In genomic region chr9:124285903-124286291, GRCh38 we compare ENCODE assay signal across 8 cellular contexts. TPM values are rescaled to one million over a fixed set of nuclear protein-coding genes. Genes with fewer than 3 reads are reported as not detected.
DNase-seq lines count a peak whose midpoint lies in the region; ATAC-seq and TF ChIP-seq lines count a peak whose summit lies in the region.

No MANE protein-coding gene starts in this region.

- no peaks in the 10 kb centered on the region for H3K9me3 ChIP-seq in DOHH2 (ENCODE audit: control insufficient read depth, insufficient read depth, low read length)

- peaks cover 33% of the 10 kb centered on the region for H3K4me1 Mint-ChIP-seq in activated naive CD8-positive, alpha-beta T cell treated with anti-CD3 and anti-CD28 coated beads for 36 hours

- H3K27ac Mint-ChIP-seq in activated naive CD8-positive, alpha-beta T cell treated with anti-CD3 and anti-CD28 coated beads for 36 hours, result peak overlapping the region; percentile 99

- ATAC-seq in GM21723 (IDR thresholded peaks at IDR 0.05; ENCODE audit: unreplicated experiment), result peak; percentile 42

- no peak for TF ChIP-seq CTCF in DOHH2 (IDR thresholded peaks at IDR 0.05; ENCODE audit: low read depth, low read length, poor library complexity, severe bottlenecking)

- no peaks in the 10 kb centered on the region for H3K9me3 Mint-ChIP-seq in activated naive CD8-positive, alpha-beta T cell treated with anti-CD3 and anti-CD28 coated beads for 36 hours

- peak overlapping the region; percentile 44 for H3K4me2 ChIP-seq in DOHH2 (ENCODE audit: low read length)

- H3K79me2 ChIP-seq in DOHH2 (ENCODE audit: control insufficient read depth, low read length), result peaks cover 2% of the 10 kb centered on the region; the same call in 1 of the 2 replicates

- no peak overlapping the region for H3K4me3 ChIP-seq in DOHH2 (ENCODE audit: low read length)

- peaks cover 49% of the 10 kb centered on the region for H3K4me1 ChIP-seq in DOHH2 (ENCODE audit: control insufficient read depth, low read length)

- H3K4me3 Mint-ChIP-seq in activated naive CD8-positive, alpha-beta T cell treated with anti-CD3 and anti-CD28 coated beads for 36 hours, result peak overlapping the region; percentile 76

- no peaks in the 10 kb centered on the region for H3K27me3 Mint-ChIP-seq in activated naive CD8-positive, alpha-beta T cell treated with anti-CD3 and anti-CD28 coated beads for 36 hours

- H3F3A ChIP-seq in DOHH2 (ENCODE audit: control insufficient read depth, insufficient read depth), result no peaks in the 10 kb centered on the region

- H3K36me3 ChIP-seq in DOHH2 (ENCODE audit: control insufficient read depth, low read length), result no peaks in the 10 kb centered on the region

- 0 out of 2 replicates have a peak, but pooled peaks cover 4% of the 10 kb centered on the region for H4K20me1 ChIP-seq in DOHH2 (ENCODE audit: control insufficient read depth, insufficient read depth, low read depth, low read length)

- no peaks in the 10 kb centered on the region for H3K9me2 ChIP-seq in DOHH2 (replicated peaks; ENCODE audit: control insufficient read depth, low read length)

- H3K27me3 ChIP-seq in DOHH2 (ENCODE audit: control insufficient read depth, low read length), result peaks cover 5% of the 10 kb centered on the region; the same call in 1 of the 2 replicates

- no peaks in the 10 kb centered on the region for H3K36me3 Mint-ChIP-seq in activated naive CD8-positive, alpha-beta T cell treated with anti-CD3 and anti-CD28 coated beads for 36 hours

- DNase-seq in NOMO-1 (lab: John Stamatoyannopoulos, UW; ENCODE audit: unreplicated experiment in 2 of 2), result peak; percentile 62 to 67
- peak; percentile 61 for DNase-seq in activated naive CD8-positive, alpha-beta T cell treated with anti-CD3 and anti-CD28 coated beads for 36 hours
- peak; percentile 86 for DNase-seq in kidney tubule cell (ENCODE audit: low spot score)
- peak; percentile 62 for DNase-seq in stimulated activated CD4-positive, alpha-beta T cell treated with anti-CD3 and anti-CD28 coated beads, Interleukin-4, amount 100 ng/mL, for 24 hours
- no peak for DNase-seq in effector CD8-positive, alpha-beta T cell (lab: John Stamatoyannopoulos, UW)
- DNase-seq in NCI-H1105 (lab: John Stamatoyannopoulos, UW), result no peak

- H3K27ac ChIP-seq in DOHH2 (ENCODE audit: low read depth, low read length), result no peak overlapping the region

RNA-seq across cellular contexts. Expression of gene NEK6, which starts 28.1 kb away (rescaled TPM):
- total RNA-seq in activated naive CD8-positive, alpha-beta T cell treated with anti-CD3 and anti-CD28 coated beads for 36 hours, result 10 to 100 TPM; 18.8 to 19.4 TPM

Comparison
In these comparisons a context has a peak if more than half of its experiments do, and no peak if none do; other contexts are left out.
1. DNase-seq: peak in NOMO-1 (2 of 2), activated naive CD8-positive, alpha-beta T cell treated with anti-CD3 and anti-CD28 coated beads for 36 hours (single experiment), kidney tubule cell (single experiment) and stimulated activated CD4-positive, alpha-beta T cell treated with anti-CD3 and anti-CD28 coated beads, Interleukin-4, amount 100 ng/mL, for 24 hours (single experiment); none in effector CD8-positive, alpha-beta T cell (single experiment) and NCI-H1105 (single experiment).